ENCODE assay signal across 13 cellular contexts in genomic region chr11:59267196-59267595, GRCh38. TPM values are rescaled to one million over a fixed set of nuclear protein-coding genes. Genes with fewer than 3 reads are reported as not detected.
DNase-seq lines count a peak whose midpoint lies in the region; ATAC-seq, FAIRE-seq and TF ChIP-seq lines count a peak whose summit lies in the region.
"Had no signal": no experiment of that assay in that cellular context is flagged by ENCODE, and none has a peak within 500 bp of the region (broad histone marks: within the 10 kb centered on the region; RNA-seq: fewer than 3 reads in every experiment).

No MANE protein-coding gene starts in this region.

- no peaks in the 10 kb centered on the region for H3K9me3 ChIP-seq in Peyer's patch

- H3K27ac Mint-ChIP-seq in dendritic cell treated with granulocyte-macrophage colony-stimulating factor and Interleukin-4, amounts not matched to agents 40 ng/mL and 50 ng/mL, for 4 days: peak overlapping the region; percentile 14
- no peak overlapping the region for H3K27ac Mint-ChIP-seq in activated T-helper 2 cell treated with anti-CD3 and anti-CD28 coated beads, Interferon-gamma antibody, Interleukin-2, Interleukin-4, amounts not matched to agents 10 μg/mL and 5 μg/mL and 100 μg/mL, durations not matched to agents 14 hours and 24 hours and 36 hours
- H3K27ac Mint-ChIP-seq in nephron progenitor cell: no peak overlapping the region
- H3K27ac Mint-ChIP-seq: activated naive CD8-positive, alpha-beta T cell treated with anti-CD3 and anti-CD28 coated beads for 36 hours had no signal

- FAIRE-seq in GM18507 (lab: Jason Lieb, UNC): peak; percentile 86

- peaks cover 1% of the 10 kb centered on the region for H3K27me3 Mint-ChIP-seq in dendritic cell treated with granulocyte-macrophage colony-stimulating factor and Interleukin-4, amounts not matched to agents 40 ng/mL and 50 ng/mL, for 4 days
- H3K27me3 Mint-ChIP-seq in activated T-helper 2 cell treated with anti-CD3 and anti-CD28 coated beads, Interferon-gamma antibody, Interleukin-2, Interleukin-4, amounts not matched to agents 10 μg/mL and 5 μg/mL and 100 μg/mL, durations not matched to agents 14 hours and 24 hours and 36 hours (ENCODE audit: low read depth): no peaks in the 10 kb centered on the region
- H3K27me3 Mint-ChIP-seq in nephron progenitor cell (ENCODE audit: low read depth, poor library complexity): peaks cover 17% of the 10 kb centered on the region
- H3K27me3 Mint-ChIP-seq: activated naive CD8-positive, alpha-beta T cell treated with anti-CD3 and anti-CD28 coated beads for 36 hours had no signal

- ATAC-seq in GM21390 (IDR thresholded peaks at IDR 0.05; ENCODE audit: unreplicated experiment) (peak; percentile 72), HG03097 (IDR thresholded peaks at IDR 0.05; ENCODE audit: low FRiP score, unreplicated experiment) (peak; percentile 66)

- no peaks in the 10 kb centered on the region for H3K36me3 ChIP-seq in Peyer's patch

- peaks cover 64% of the 10 kb centered on the region for H3K4me1 Mint-ChIP-seq in dendritic cell treated with granulocyte-macrophage colony-stimulating factor and Interleukin-4, amounts not matched to agents 40 ng/mL and 50 ng/mL, for 4 days (ENCODE audit: low read depth)
- no peaks in the 10 kb centered on the region for H3K4me1 Mint-ChIP-seq in activated T-helper 2 cell treated with anti-CD3 and anti-CD28 coated beads, Interferon-gamma antibody, Interleukin-2, Interleukin-4, amounts not matched to agents 10 μg/mL and 5 μg/mL and 100 μg/mL, durations not matched to agents 14 hours and 24 hours and 36 hours (ENCODE audit: low read depth)
- H3K4me1 Mint-ChIP-seq in nephron progenitor cell: peaks cover 4% of the 10 kb centered on the region

- TF ChIP-seq POLR2A in Peyer's patch (IDR thresholded peaks at IDR 0.05): no peak

- intact Hi-C loops in dendritic cell treated with granulocyte-macrophage colony-stimulating factor and Interleukin-4, amounts not matched to agents 40 ng/mL and 50 ng/mL, for 4 days (cut with micrococcal nuclease): no loop called here
- intact Hi-C loops in activated T-helper 2 cell treated with anti-CD3 and anti-CD28 coated beads, Interferon-gamma antibody, Interleukin-2, Interleukin-4, amounts not matched to agents 10 μg/mL and 5 μg/mL and 100 μg/mL, durations not matched to agents 14 hours and 24 hours and 36 hours (cut with micrococcal nuclease): no loop called here

- peaks cover 0 to under 1% (median under 1%) of the 10 kb centered on the region in 4 donors for H3K4me1 ChIP-seq in Peyer's patch

- TF ChIP-seq CTCF in nephron progenitor cell (IDR thresholded peaks at IDR 0.05) (no peak), Peyer's patch (IDR thresholded peaks at IDR 0.05) (no peak)

- peak overlapping the region in 1 of 4 donors; percentile 25 for H3K27ac ChIP-seq in Peyer's patch
- H3K27ac ChIP-seq: VCaP had no signal

- H3K9me3 Mint-ChIP-seq in dendritic cell treated with granulocyte-macrophage colony-stimulating factor and Interleukin-4, amounts not matched to agents 40 ng/mL and 50 ng/mL, for 4 days: no peaks in the 10 kb centered on the region
- no peaks in the 10 kb centered on the region for H3K9me3 Mint-ChIP-seq in activated T-helper 2 cell treated with anti-CD3 and anti-CD28 coated beads, Interferon-gamma antibody, Interleukin-2, Interleukin-4, amounts not matched to agents 10 μg/mL and 5 μg/mL and 100 μg/mL, durations not matched to agents 14 hours and 24 hours and 36 hours
- no peaks in the 10 kb centered on the region for H3K9me3 Mint-ChIP-seq in nephron progenitor cell
- H3K9me3 Mint-ChIP-seq: activated naive CD8-positive, alpha-beta T cell treated with anti-CD3 and anti-CD28 coated beads for 36 hours; H9 had no signal

- H3K4me3 Mint-ChIP-seq in dendritic cell treated with granulocyte-macrophage colony-stimulating factor and Interleukin-4, amounts not matched to agents 40 ng/mL and 50 ng/mL, for 4 days: no peak overlapping the region
- no peak overlapping the region for H3K4me3 Mint-ChIP-seq in activated T-helper 2 cell treated with anti-CD3 and anti-CD28 coated beads, Interferon-gamma antibody, Interleukin-2, Interleukin-4, amounts not matched to agents 10 μg/mL and 5 μg/mL and 100 μg/mL, durations not matched to agents 14 hours and 24 hours and 36 hours (ENCODE audit: low read depth)
- H3K4me3 Mint-ChIP-seq in nephron progenitor cell: no peak overlapping the region
- H3K4me3 Mint-ChIP-seq: activated naive CD8-positive, alpha-beta T cell treated with anti-CD3 and anti-CD28 coated beads for 36 hours; H9 had no signal

- no peaks in the 10 kb centered on the region for H3K36me3 Mint-ChIP-seq in dendritic cell treated with granulocyte-macrophage colony-stimulating factor and Interleukin-4, amounts not matched to agents 40 ng/mL and 50 ng/mL, for 4 days (ENCODE audit: low read depth)
- no peaks in the 10 kb centered on the region for H3K36me3 Mint-ChIP-seq in activated T-helper 2 cell treated with anti-CD3 and anti-CD28 coated beads, Interferon-gamma antibody, Interleukin-2, Interleukin-4, amounts not matched to agents 10 μg/mL and 5 μg/mL and 100 μg/mL, durations not matched to agents 14 hours and 24 hours and 36 hours (ENCODE audit: low read depth)
- no peaks in the 10 kb centered on the region for H3K36me3 Mint-ChIP-seq in nephron progenitor cell (ENCODE audit: low read depth)
- H3K36me3 Mint-ChIP-seq: activated naive CD8-positive, alpha-beta T cell treated with anti-CD3 and anti-CD28 coated beads for 36 hours had no signal

- DNase-seq in GM18507 (ENCODE audit: extremely low spot score, insufficient read length, low read depth): peak; percentile 38
- DNase-seq in activated T-helper 2 cell treated with anti-CD3 and anti-CD28 coated beads, Interferon-gamma antibody, Interleukin-2, Interleukin-4, amounts not matched to agents 10 μg/mL and 5 μg/mL and 100 μg/mL, durations not matched to agents 14 hours and 24 hours and 36 hours (ENCODE audit: low spot score): no peak
- no peak for DNase-seq in nephron progenitor cell
- DNase-seq in Peyer's patch: no peak
- DNase-seq in activated naive CD4-positive, alpha-beta T cell treated with anti-CD3 and anti-CD28 coated beads, Interleukin-2, amount 50 U/mL, for 16 hours: no peak
- DNase-seq: activated naive CD8-positive, alpha-beta T cell treated with anti-CD3 and anti-CD28 coated beads for 36 hours; effector memory CD4-positive, alpha-beta T cell; H9; NK-92 treated with Interleukin-12 subunit alpha and Interleukin-12 subunit beta, amount 100 ng/mL, for 24 hours had no signal

- no peak overlapping the region for H3K4me3 ChIP-seq in Peyer's patch

- no peaks in the 10 kb centered on the region for H3K27me3 ChIP-seq in Peyer's patch

RNA-seq across cellular contexts. Expression of gene MPEG1, which starts 54.5 kb away (rescaled TPM):
- total RNA-seq in activated T-helper 2 cell treated with anti-CD3 and anti-CD28 coated beads, Interferon-gamma antibody, Interleukin-2, Interleukin-4, amounts not matched to agents 10 μg/mL and 5 μg/mL and 100 μg/mL, durations not matched to agents 14 hours and 24 hours and 36 hours: 0.05 TPM in 1 of 2 replicates, not detected in the other
- total RNA-seq in Peyer's patch: 10 to 100 TPM in 1 of 4 donors, 1 to 10 TPM in 3; 3.5 to 51.2 (median 6.0) TPM
- total RNA-seq: H9 had no signal
